Comparison of ENCODE assay signal across 31 cellular contexts in the genomic region with DNA sequence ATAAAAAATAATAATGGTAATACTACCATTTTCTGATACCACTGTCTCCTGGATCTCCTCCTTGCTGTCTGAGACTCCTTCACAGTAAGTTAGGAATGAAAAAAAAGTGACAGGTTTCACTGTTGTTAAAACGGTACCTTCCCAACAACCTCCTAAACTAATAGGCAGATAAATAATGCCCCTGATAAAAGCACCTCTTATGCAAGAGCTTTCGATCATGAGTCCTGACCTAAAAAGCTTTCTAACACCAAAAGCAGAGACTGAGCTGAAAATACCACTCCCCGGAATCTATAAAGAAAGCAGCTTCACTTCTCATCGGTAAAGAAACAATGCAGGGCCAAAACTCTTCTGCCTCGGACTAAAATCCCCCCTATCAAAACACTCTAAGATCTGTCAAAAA. TPM values are rescaled to one million over a fixed set of nuclear protein-coding genes. Genes with fewer than 3 reads are reported as not detected.
DNase-seq lines count a peak whose midpoint lies in the region; ATAC-seq and TF ChIP-seq lines count a peak whose summit lies in the region.
"Had no signal": no experiment of that assay in that cellular context is flagged by ENCODE, and none has a peak within 500 bp of the region (broad histone marks: within the 10 kb centered on the region; RNA-seq: fewer than 3 reads in every experiment).

No MANE protein-coding gene starts in this region.

- H3K36me3 Mint-ChIP-seq in WTC11, result peaks cover 12% of the 10 kb centered on the region
- H3K36me3 Mint-ChIP-seq: activated naive CD8-positive, alpha-beta T cell treated with anti-CD3 and anti-CD28 coated beads for 36 hours; CD8-positive, alpha-beta memory T cell; memory B cell; naive thymus-derived CD8-positive, alpha-beta T cell had no signal

- H3K18ac ChIP-seq in mesendoderm (ENCODE audit: low read length), result no peak overlapping the region

- DNase-seq in WTC11 (ENCODE audit: low spot score) (no peak), esophagus muscularis mucosa (ENCODE audit: extremely low spot score) (no peak), mesendoderm (no peak), sciatic nerve (ENCODE audit: low spot score) (no peak), cortex of kidney (lab: John Stamatoyannopoulos, UW) (no peak)
- no peak for DNase-seq in activated T-cell treated with anti-CD3 and anti-CD28 coated beads, Interleukin-2, amount 50 U/mL, for 48 hours
- DNase-seq: activated B cell treated with CpG ODN at 0.5 μM for 24 hours; activated CD4-positive, alpha-beta T cell treated with anti-CD3 and anti-CD28 coated beads, Interleukin-2, amount 50 U/mL, for 1 hour; activated gamma-delta T cell; activated naive CD8-positive, alpha-beta T cell treated with anti-CD3 and anti-CD28 coated beads for 36 hours; activated T-cell treated with anti-CD3 and anti-CD28 coated beads, Interleukin-2, amount 50 U/mL, for 1 hour; CD8-positive, alpha-beta memory T cell; DMS 273 treated with DMSO at 0.1 percent for 48 hours; effector memory CD8-positive, alpha-beta T cell; H7; Karpas-422; naive thymus-derived CD8-positive, alpha-beta T cell; NCI-H1417; NCI-H2029 treated with DMSO at 0.1 percent for 48 hours; NCI-H526 treated with DMSO at 0.1 percent for 48 hours; NK-92 treated with Interleukin-12 subunit alpha and Interleukin-12 subunit beta, amount 100 ng/mL, for 24 hours; PC-3; stimulated activated CD8-positive, alpha-beta memory T cell treated with anti-CD3 and anti-CD28 coated beads, Interleukin-4, amount 100 ng/mL, for 48 hours; stomach; tibial artery had no signal

- H3K79me2 ChIP-seq in mesendoderm (ENCODE audit: control insufficient read depth, insufficient read depth, low read length), result peaks cover 47% of the 10 kb centered on the region

- peaks cover 4% of the 10 kb centered on the region; the same call in 1 of the 2 replicates for H3K9me3 Mint-ChIP-seq in WTC11
- H3K9me3 Mint-ChIP-seq: activated B cell treated with CpG ODN at 0.5 μM for 24 hours; activated naive CD8-positive, alpha-beta T cell treated with anti-CD3 and anti-CD28 coated beads for 36 hours; memory B cell had no signal

- CTCF ChIA-PET in WTC11 (lab: Charles Lee), result no interaction called here

- H3K27ac ChIP-seq in esophagus muscularis mucosa (replicated peaks in 1 of 4) (peak overlapping the region; percentile 27 to 58 (median 36)), mesendoderm (ENCODE audit: low read depth, low read length) (no peak overlapping the region)
- H3K27ac ChIP-seq: ascending aorta, right atrium auricular region, spleen, stomach, tibial artery had no signal

- H3K27me3 ChIP-seq in esophagus muscularis mucosa (no peaks in the 10 kb centered on the region), mesendoderm (ENCODE audit: insufficient read depth, low read length, poor library complexity) (no peaks in the 10 kb centered on the region)
- H3K27me3 ChIP-seq: ascending aorta, right atrium auricular region, spleen, stomach, tibial artery had no signal

- H3K4me3 Mint-ChIP-seq in WTC11, result no peak overlapping the region
- H3K4me3 Mint-ChIP-seq: activated B cell treated with CpG ODN at 0.5 μM for 24 hours; activated naive CD8-positive, alpha-beta T cell treated with anti-CD3 and anti-CD28 coated beads for 36 hours; CD8-positive, alpha-beta memory T cell; effector memory CD8-positive, alpha-beta T cell; memory B cell; naive thymus-derived CD8-positive, alpha-beta T cell had no signal

- peak overlapping the region in 3 of 4 donors; percentile 0 to 7 (median 1) for H3K4me3 ChIP-seq in esophagus muscularis mucosa
- H3K4me3 ChIP-seq in mesendoderm (ENCODE audit: low read length), result no peak overlapping the region
- H3K4me3 ChIP-seq: ascending aorta, right atrium auricular region, spleen, stomach, tibial artery had no signal

- H4K8ac ChIP-seq in mesendoderm (ENCODE audit: low read depth, low read length), result no peak overlapping the region

- H3K27me3 Mint-ChIP-seq in WTC11 (ENCODE audit: low read depth), result no peaks in the 10 kb centered on the region
- H3K27me3 Mint-ChIP-seq: activated B cell treated with CpG ODN at 0.5 μM for 24 hours; activated naive CD8-positive, alpha-beta T cell treated with anti-CD3 and anti-CD28 coated beads for 36 hours; CD8-positive, alpha-beta memory T cell; memory B cell had no signal

- intact Hi-C loops in esophagus muscularis mucosa (cut with DNase I) (no loop called here), sciatic nerve (cut with DNase I) (no loop called here)

- WGBS in esophagus muscularis mucosa, result 31% methylated on average over 5 of the region's 5 CpGs
- no CpG with 5 or more reads among the region's 5 CpGs for WGBS in mesendoderm (ENCODE audit: extremely low coverage, insufficient coverage, low lambda C conversion rate)

- TF ChIP-seq POLR2A in esophagus muscularis mucosa (IDR thresholded peaks at IDR 0.05; ENCODE audit: low read depth), result no peak

- no peak overlapping the region for H3K56ac ChIP-seq in mesendoderm (ENCODE audit: low read length)

- H3K36me3 ChIP-seq in esophagus muscularis mucosa (no peaks in the 10 kb centered on the region), mesendoderm (ENCODE audit: control insufficient read depth, insufficient read depth, low read length) (no peaks in the 10 kb centered on the region)
- H3K36me3 ChIP-seq: ascending aorta, right atrium auricular region, spleen, stomach, tibial artery had no signal

- peaks cover 32% of the 10 kb centered on the region for H3K4me1 Mint-ChIP-seq in WTC11
- H3K4me1 Mint-ChIP-seq: activated B cell treated with CpG ODN at 0.5 μM for 24 hours; activated naive CD8-positive, alpha-beta T cell treated with anti-CD3 and anti-CD28 coated beads for 36 hours; CD8-positive, alpha-beta memory T cell; memory B cell; naive thymus-derived CD8-positive, alpha-beta T cell had no signal

- H3K27ac Mint-ChIP-seq in WTC11, result peak overlapping the region; percentile 61
- H3K27ac Mint-ChIP-seq: activated B cell treated with CpG ODN at 0.5 μM for 24 hours; activated naive CD8-positive, alpha-beta T cell treated with anti-CD3 and anti-CD28 coated beads for 36 hours; CD8-positive, alpha-beta memory T cell; effector memory CD8-positive, alpha-beta T cell; memory B cell; naive thymus-derived CD8-positive, alpha-beta T cell had no signal

- H2BK15ac ChIP-seq in mesendoderm (replicated peaks; ENCODE audit: low read depth), result no peak overlapping the region

- H3K79me1 ChIP-seq in mesendoderm (ENCODE audit: low read length), result peaks cover 12% of the 10 kb centered on the region

- no peak overlapping the region for H2AK5ac ChIP-seq in mesendoderm (ENCODE audit: low read length)

- H3K4me1 ChIP-seq in esophagus muscularis mucosa (peaks cover 3 to 46% (median 30%) of the 10 kb centered on the region in 4 donors), mesendoderm (ENCODE audit: control insufficient read depth, low read depth, low read length) (peaks cover 6% of the 10 kb centered on the region)
- H3K4me1 ChIP-seq: ascending aorta, tibial artery had no signal

- H3K23ac ChIP-seq in mesendoderm (ENCODE audit: low read length), result no peak overlapping the region

- peak overlapping the region; percentile 6 for H3K9ac ChIP-seq in mesendoderm (ENCODE audit: low read length)

- no peak for TF ChIP-seq CTCF in WTC11 (IDR thresholded peaks at IDR 0.05)
- TF ChIP-seq CTCF in esophagus muscularis mucosa (IDR thresholded peaks at IDR 0.05), result no peak

- no peak for ATAC-seq in WTC11
- peak; percentile 37 for ATAC-seq in sciatic nerve
- no peak for ATAC-seq in GM21528 (IDR thresholded peaks at IDR 0.05; ENCODE audit: low FRiP score, unreplicated experiment)
- ATAC-seq in GM21723 (IDR thresholded peaks at IDR 0.05; ENCODE audit: unreplicated experiment), result no peak
- ATAC-seq: effector memory CD8-positive, alpha-beta T cell; naive thymus-derived CD8-positive, alpha-beta T cell; PC-3 had no signal

- H3K4ac ChIP-seq in mesendoderm (ENCODE audit: low read depth, low read length), result no peak overlapping the region

- no peak overlapping the region for H3K4me2 ChIP-seq in mesendoderm (ENCODE audit: low read length)

- no peak overlapping the region for H2BK120ac ChIP-seq in mesendoderm (ENCODE audit: low read depth, low read length)

- H3K9me3 ChIP-seq in esophagus muscularis mucosa, result no peaks in the 10 kb centered on the region
- H3K9me3 ChIP-seq: ascending aorta, right atrium auricular region, spleen, stomach, tibial artery had no signal

- H4K5ac ChIP-seq in mesendoderm (ENCODE audit: low read length), result no peak overlapping the region

- H2BK5ac ChIP-seq in mesendoderm (ENCODE audit: low read length), result no peak overlapping the region

- TF ChIP-seq EP300 in esophagus muscularis mucosa (IDR thresholded peaks at IDR 0.05), result no peak

- POLR2A ChIA-PET in WTC11 (lab: Charles Lee), result interaction anchor here (0.5 kb wide), 1 partner anchor 207 kb away, joined by 3 read pairs; no protein-coding TSS in a partner anchor

TF ChIP-seq in WTC11, 78 proteins besides CTCF, POLR2A, EP300 and RAD21 (continues in another document):
- TF ChIP-seq, protein P1, sequence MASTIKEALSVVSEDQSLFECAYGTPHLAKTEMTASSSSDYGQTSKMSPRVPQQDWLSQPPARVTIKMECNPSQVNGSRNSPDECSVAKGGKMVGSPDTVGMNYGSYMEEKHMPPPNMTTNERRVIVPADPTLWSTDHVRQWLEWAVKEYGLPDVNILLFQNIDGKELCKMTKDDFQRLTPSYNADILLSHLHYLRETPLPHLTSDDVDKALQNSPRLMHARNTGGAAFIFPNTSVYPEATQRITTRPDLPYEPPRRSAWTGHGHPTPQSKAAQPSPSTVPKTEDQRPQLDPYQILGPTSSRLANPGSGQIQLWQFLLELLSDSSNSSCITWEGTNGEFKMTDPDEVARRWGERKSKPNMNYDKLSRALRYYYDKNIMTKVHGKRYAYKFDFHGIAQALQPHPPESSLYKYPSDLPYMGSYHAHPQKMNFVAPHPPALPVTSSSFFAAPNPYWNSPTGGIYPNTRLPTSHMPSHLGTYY (CRISPR knock-in tag; IDR thresholded peaks at IDR 0.05), result no peak
- TF ChIP-seq ZNF219 (CRISPR knock-in tag; IDR thresholded peaks at IDR 0.05; ENCODE audit: borderline replicate concordance), result no peak
- no peak for TF ChIP-seq NR1H2 (CRISPR knock-in tag; IDR thresholded peaks at IDR 0.05)
- TF ChIP-seq EMX1 (CRISPR knock-in tag; IDR thresholded peaks at IDR 0.05), result no peak
- TF ChIP-seq ZNF396 (CRISPR knock-in tag; IDR thresholded peaks at IDR 0.05; ENCODE audit: borderline replicate concordance), result no peak
- no peak for TF ChIP-seq ZNF423 (CRISPR knock-in tag; IDR thresholded peaks at IDR 0.05)
- no peak for TF ChIP-seq ETV6 (CRISPR knock-in tag; IDR thresholded peaks at IDR 0.05)
- TF ChIP-seq FOXJ3 (CRISPR knock-in tag; IDR thresholded peaks at IDR 0.05; ENCODE audit: borderline replicate concordance), result no peak
- TF ChIP-seq SMAD4 (CRISPR knock-in tag; IDR thresholded peaks at IDR 0.05), result no peak
- no peak for TF ChIP-seq JUN (CRISPR knock-in tag; IDR thresholded peaks at IDR 0.05)
- no peak for TF ChIP-seq ZNF263 (CRISPR knock-in tag; IDR thresholded peaks at IDR 0.05; ENCODE audit: low read depth)
- TF ChIP-seq ESRRA (CRISPR knock-in tag; IDR thresholded peaks at IDR 0.05; ENCODE audit: borderline replicate concordance), result no peak
- TF ChIP-seq GTF2I (CRISPR knock-in tag; conservative IDR thresholded peaks at IDR 0.05), result no peak

RNA-seq across cellular contexts. Expression of a gene that starts 14.5 kb away (rescaled TPM):
- total RNA-seq in WTC11 (2021), result 44.9 to 51.8 TPM (median 47.0 TPM) in 3 replicates
- 100 to 1,000 TPM in 3 of 4 donors, 10 to 100 TPM in 1; 98.9 to 122 (median 105) TPM for total RNA-seq in esophagus muscularis mucosa
- polyA plus RNA-seq in mesendoderm (2013, experiment 1 of 2), result 54.6 TPM
- 55.6 TPM for polyA plus RNA-seq in mesendoderm (2013, experiment 2 of 2)
- total RNA-seq in sciatic nerve, result 46.1 TPM
- polyA plus RNA-seq: CD8-positive, alpha-beta memory T cell had no signal
